Comparison of ENCODE assay signal across 8 cellular contexts in the genomic region with DNA sequence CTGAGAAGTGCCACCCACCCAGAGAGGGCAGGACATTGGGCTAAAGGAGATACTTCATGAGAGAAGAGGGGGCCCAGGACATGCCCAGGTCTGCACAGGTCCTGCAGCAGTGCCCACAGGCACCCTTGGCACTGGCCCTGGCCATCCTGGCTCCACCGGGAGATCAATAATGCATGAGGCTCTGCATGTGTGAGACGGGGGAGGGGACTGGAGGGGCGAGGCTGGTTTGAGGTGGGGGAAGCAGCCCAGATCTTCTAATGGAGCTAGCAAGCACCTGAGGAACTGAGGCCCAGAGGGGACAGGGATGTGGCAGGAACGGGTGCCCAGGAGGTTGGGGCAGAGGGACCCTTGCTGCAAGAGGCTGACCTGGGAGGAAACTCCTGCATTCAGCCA. TPM values are rescaled to one million over a fixed set of nuclear protein-coding genes. Genes with fewer than 3 reads are reported as not detected.
A peak's percentile ranks its signal among the peaks of the same experiment; 100 is the strongest.
DNase-seq lines count a peak whose midpoint lies in the region; FAIRE-seq and TF ChIP-seq lines count a peak whose summit lies in the region.

No MANE protein-coding gene starts in this region.

- no peaks in the 10 kb centered on the region for H3K9me3 ChIP-seq in SK-N-MC (ENCODE audit: low read depth, low read length)

- H3K36me3 ChIP-seq in SK-N-MC (ENCODE audit: insufficient read depth, low read length): peaks cover 7% of the 10 kb centered on the region; the same call in 1 of the 2 replicates

- DNase-seq in GM12892 (ENCODE audit: insufficient read length) (no peak), SK-N-MC (ENCODE audit: low read depth, low spot score) (no peak), fibroblast of pulmonary artery (ENCODE audit: low read depth) (no peak), retinal pigment epithelial cell (ENCODE audit: low read depth) (no peak), COR-L47 (lab: John Stamatoyannopoulos, UW) (no peak), NCI-H1417 treated with DMSO at 0.1 percent for 48 hours (lab: John Stamatoyannopoulos, UW) (no peak), middle frontal gyrus (ENCODE audit: extremely low spot score, low spot score) (no peak), NCI-H524 treated with DMSO at 0.1 percent for 48 hours (lab: John Stamatoyannopoulos, UW) (no peak)

- no peak overlapping the region for H3K27ac ChIP-seq in SK-N-MC

- TF ChIP-seq POLR2A in GM12892 (IDR thresholded peaks at IDR 0.05; ENCODE audit: low read depth, low read length): no peak

- H3K9ac ChIP-seq in SK-N-MC (ENCODE audit: insufficient read length): no peak overlapping the region

- TF ChIP-seq CTCF in fibroblast of pulmonary artery (IDR thresholded peaks at IDR 0.05; ENCODE audit: low read length, missing control alignments): no peak
- TF ChIP-seq CTCF in retinal pigment epithelial cell (conservative IDR thresholded peaks at IDR 0.05; ENCODE audit: low read depth, low read length): no peak

- peak; percentile 53 for FAIRE-seq in GM12892 (lab: Jason Lieb, UNC)

- H3K4me3 ChIP-seq in SK-N-MC: peak overlapping the region; percentile 73
- peak overlapping the region; percentile 82 for H3K4me3 ChIP-seq in fibroblast of pulmonary artery (replicated peaks; ENCODE audit: low read depth, low read length)
- peak overlapping the region; percentile 89 for H3K4me3 ChIP-seq in retinal pigment epithelial cell (ENCODE audit: low read length)

RNA-seq across cellular contexts. Expression of a gene that starts 0.6 kb away (rescaled TPM):
- 6.8 TPM for polyA plus RNA-seq in GM12892 (2012; ENCODE audit: missing spikeins)

RNA-seq across cellular contexts. Expression of a gene that starts 10.3 kb away (rescaled TPM):
- 29.7 TPM for polyA plus RNA-seq in GM12892 (2012; ENCODE audit: missing spikeins)

RNA-seq across cellular contexts. Expression of a gene that starts 10.4 kb away (rescaled TPM):
- 0.42 TPM for polyA plus RNA-seq in GM12892 (2012; ENCODE audit: missing spikeins)

RNA-seq across cellular contexts. Expression of a gene that starts 20.0 kb away (rescaled TPM):
- polyA plus RNA-seq in GM12892 (2012; ENCODE audit: missing spikeins): 17.7 TPM

RNA-seq across cellular contexts. Expression of a gene that starts 29.9 kb away (rescaled TPM):
- not detected for polyA plus RNA-seq in GM12892 (2012; ENCODE audit: missing spikeins)
